30 cellular contexts compared by ENCODE assay signal in the genomic region with DNA sequence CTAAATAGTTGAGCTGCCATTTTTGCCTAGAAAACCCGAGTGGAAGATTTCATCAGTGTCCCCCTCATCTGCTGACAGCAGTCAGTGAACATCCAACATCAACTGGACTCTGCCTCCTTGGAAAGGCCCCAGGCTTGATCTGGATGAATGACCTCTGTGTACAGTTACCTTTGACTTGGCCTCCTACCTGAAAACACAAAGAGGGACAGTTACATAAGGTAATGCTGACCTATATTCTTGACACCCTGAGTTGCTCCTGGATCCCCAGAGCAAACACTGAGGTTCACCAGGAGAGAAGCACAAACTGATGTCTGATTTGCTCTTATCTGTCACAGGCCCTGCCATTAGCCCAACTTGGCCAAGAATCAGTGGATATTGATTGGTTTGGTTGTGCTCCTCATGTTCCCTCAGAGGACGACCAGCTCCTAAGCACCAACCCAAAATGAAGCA.
"Had no signal": no experiment of that assay in that cellular context is flagged by ENCODE, and none has a peak within 500 bp of the region (broad histone marks: within the 10 kb centered on the region; RNA-seq: fewer than 3 reads in every experiment).

No MANE protein-coding gene starts in this region.

- H3K36me3 Mint-ChIP-seq: mesothelial cell of epicardium; naive thymus-derived CD4-positive, alpha-beta T cell; stimulated activated memory B cell treated with anti-CD40 and anti-IgM and Interleukin-4, amounts not matched to agents 10 μg/mL and 1 μg/mL and 100 μg/mL, for 72 hours had no signal

- DNase-seq: glutamatergic neuron; heart left ventricle; islet precursor cell; left ventricle myocardium superior; lower lobe of right lung; mammary epithelial cell; mesendoderm; naive thymus-derived CD4-positive, alpha-beta T cell; nucleus accumbens; pancreas; posterior cingulate gyrus; retina; right cardiac atrium; stimulated activated CD4-positive, alpha-beta T cell treated with anti-CD3 and anti-CD28 coated beads, Interleukin-1b, Interleukin-23, amount 100 ng/mL, for 48 hours; stimulated activated CD4-positive, alpha-beta T cell treated with anti-CD3 and anti-CD28 coated beads, Interleukin-2, amount 100 ng/mL, for 48 hours; stimulated activated CD4-positive, alpha-beta T cell treated with anti-CD3 and anti-CD28 coated beads, Interleukin-4, amount 100 ng/mL, for 4 hours; stimulated activated CD8-positive, alpha-beta memory T cell treated with anti-CD3 and anti-CD28 coated beads, Interleukin-4, amount 100 ng/mL, for 48 hours; stimulated activated naive CD4-positive, alpha-beta T cell treated with Interleukin-2 at 50 U/mL for 16 hours; stimulated activated naive CD8-positive, alpha-beta T cell treated with anti-CD3 and anti-CD28 coated beads, Interleukin-15, amount 100 ng/mL, for 72 hours; substantia nigra; testis; thyroid gland; transverse colon; upper lobe of right lung had no signal

- H3K27ac Mint-ChIP-seq: mesothelial cell of epicardium; naive thymus-derived CD4-positive, alpha-beta T cell; nephron; stimulated activated memory B cell treated with anti-CD40 and anti-IgM and Interleukin-4, amounts not matched to agents 10 μg/mL and 1 μg/mL and 100 μg/mL, for 72 hours; stimulated activated naive CD8-positive, alpha-beta T cell treated with anti-CD3 and anti-CD28 coated beads, Interleukin-15, amount 100 ng/mL, for 72 hours had no signal

- H3K9me3 Mint-ChIP-seq: mesothelial cell of epicardium; stimulated activated memory B cell treated with anti-CD40 and anti-IgM and Interleukin-4, amounts not matched to agents 10 μg/mL and 1 μg/mL and 100 μg/mL, for 72 hours; stimulated activated naive CD8-positive, alpha-beta T cell treated with anti-CD3 and anti-CD28 coated beads, Interleukin-15, amount 100 ng/mL, for 72 hours had no signal

- H3K9me3 ChIP-seq: heart left ventricle, lower lobe of right lung, pancreas, prostate gland, testis, thyroid gland, transverse colon, upper lobe of right lung had no signal

- H3K36me3 ChIP-seq: heart left ventricle, lower lobe of right lung, pancreas, prostate gland, thyroid gland, transverse colon, upper lobe of right lung had no signal

- H3K27me3 ChIP-seq: heart left ventricle, pancreas, testis, thyroid gland, transverse colon, upper lobe of right lung had no signal

- ATAC-seq: heart left ventricle; left ventricle myocardium superior; lower lobe of right lung; naive thymus-derived CD4-positive, alpha-beta T cell; pancreas; right cardiac atrium; stimulated activated memory B cell treated with anti-CD40 and anti-IgM and Interleukin-4, amounts not matched to agents 10 μg/mL and 1 μg/mL and 100 μg/mL, for 72 hours; stimulated activated naive CD8-positive, alpha-beta T cell treated with anti-CD3 and anti-CD28 coated beads, Interleukin-15, amount 100 ng/mL, for 72 hours; upper lobe of right lung had no signal

- H3K4me3 Mint-ChIP-seq: mesothelial cell of epicardium; naive thymus-derived CD4-positive, alpha-beta T cell; nephron; neural crest cell; stimulated activated memory B cell treated with anti-CD40 and anti-IgM and Interleukin-4, amounts not matched to agents 10 μg/mL and 1 μg/mL and 100 μg/mL, for 72 hours; stimulated activated naive CD8-positive, alpha-beta T cell treated with anti-CD3 and anti-CD28 coated beads, Interleukin-15, amount 100 ng/mL, for 72 hours had no signal

- H3K4me1 ChIP-seq: lower lobe of right lung, prostate gland, testis, thyroid gland had no signal

- H3K4me1 Mint-ChIP-seq: stimulated activated memory B cell treated with anti-CD40 and anti-IgM and Interleukin-4, amounts not matched to agents 10 μg/mL and 1 μg/mL and 100 μg/mL, for 72 hours; stimulated activated naive CD8-positive, alpha-beta T cell treated with anti-CD3 and anti-CD28 coated beads, Interleukin-15, amount 100 ng/mL, for 72 hours had no signal

- H3K27ac ChIP-seq: heart left ventricle, lower lobe of right lung, pancreas, prostate gland, testis, thyroid gland, transverse colon, upper lobe of right lung had no signal

- H3K4me2 ChIP-seq: smooth muscle cell had no signal

- H3K4me3 ChIP-seq: heart left ventricle, lower lobe of right lung, pancreas, prostate gland, smooth muscle cell, testis, thyroid gland, transverse colon, upper lobe of right lung had no signal
